Comparison of ENCODE assay signal across 14 cellular contexts in the genomic region with DNA sequence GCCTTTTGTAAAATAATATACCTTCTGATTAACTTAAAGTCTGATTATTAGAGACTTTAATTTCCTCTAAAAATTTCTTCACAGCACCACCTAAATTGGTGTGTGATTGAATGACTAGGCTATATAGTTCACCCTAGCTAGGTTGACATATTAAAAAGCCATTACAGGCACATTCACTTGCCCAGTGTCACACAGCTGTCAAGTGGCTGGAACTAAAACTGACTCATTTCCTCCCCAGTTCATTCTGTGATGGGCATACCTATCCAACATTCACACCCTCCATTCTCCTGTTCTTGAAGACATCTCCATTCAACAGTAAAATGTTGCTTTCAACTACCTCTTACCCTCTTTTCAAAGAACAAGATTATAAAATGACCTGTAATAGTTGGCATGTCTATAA.
DNase-seq lines count a peak whose midpoint lies in the region; ATAC-seq and TF ChIP-seq lines count a peak whose summit lies in the region.
"Had no signal": no experiment of that assay in that cellular context is flagged by ENCODE, and none has a peak within 500 bp of the region (broad histone marks: within the 10 kb centered on the region; RNA-seq: fewer than 3 reads in every experiment).

No MANE protein-coding gene starts in this region.

- H3K4me1 Mint-ChIP-seq in activated T-cell treated with anti-CD3 and anti-CD28 coated beads, Interleukin-2, amount 50 U/mL, for 72 hours (ENCODE audit: low read depth) = peaks cover 24% of the 10 kb centered on the region

- peak; percentile 47 to 55 for ATAC-seq in activated T-cell treated with anti-CD3 and anti-CD28 coated beads, Interleukin-2, amount 50 U/mL, for 72 hours (replicated peaks in 1 of 2)
- ATAC-seq in GM21786 (IDR thresholded peaks at IDR 0.05; ENCODE audit: unreplicated experiment) (peak; percentile 68), HG03378 (IDR thresholded peaks at IDR 0.05; ENCODE audit: unreplicated experiment) (peak; percentile 76)
- peak; percentile 90 for ATAC-seq in stimulated activated naive CD8-positive, alpha-beta T cell treated with anti-CD3 and anti-CD28 coated beads, Interleukin-15, Interleukin-2, amounts not matched to agents 100 U/mL and 50 U/mL, for 24 hours
- ATAC-seq: K562 had no signal

- POLR2A ChIA-PET in GM10248 (lab: Yijun Ruan, JAX) = no interaction called here

- no peaks in the 10 kb centered on the region for H3K27me3 Mint-ChIP-seq in activated T-cell treated with anti-CD3 and anti-CD28 coated beads, Interleukin-2, amount 50 U/mL, for 72 hours (ENCODE audit: low read depth)

- no peak for DNase-seq in activated T-cell treated with anti-CD3 and anti-CD28 coated beads, Interleukin-2, amount 50 U/mL, for 72 hours
- DNase-seq in activated T-cell treated with anti-CD3 and anti-CD28 coated beads for 4 hours (no peak), GM10248 (ENCODE audit: extremely low spot score) (no peak), globus pallidus (ENCODE audit: low spot score) (no peak), GM19240 (ENCODE audit: insufficient read length, low spot score) (no peak)
- DNase-seq in stimulated activated naive CD8-positive, alpha-beta T cell treated with anti-CD3 and anti-CD28 coated beads, Interleukin-15, Interleukin-2, amounts not matched to agents 100 U/mL and 50 U/mL, for 24 hours = no peak
- DNase-seq: dorsolateral prefrontal cortex; NCI-H345; SIG-M5; stimulated activated CD4-positive, alpha-beta T cell treated with anti-CD3 and anti-CD28 coated beads, Interleukin-4, amount 100 ng/mL, for 24 hours; testis had no signal

- TF ChIP-seq CTCF in GM10248 (IDR thresholded peaks at IDR 0.05; ENCODE audit: control extremely low read depth, extremely low read depth, low read depth, missing control alignments) = no peak

- no peak overlapping the region for H3K4me3 Mint-ChIP-seq in activated T-cell treated with anti-CD3 and anti-CD28 coated beads, Interleukin-2, amount 50 U/mL, for 72 hours

- CTCF ChIA-PET in GM10248 (lab: Yijun Ruan, JAX) = interaction anchor here (2.0 kb wide), 1 partner anchor 9 kb away, joined by 6 read pairs; no protein-coding TSS in a partner anchor

- H3K27ac Mint-ChIP-seq in activated T-cell treated with anti-CD3 and anti-CD28 coated beads, Interleukin-2, amount 50 U/mL, for 72 hours = no peak overlapping the region

- H3K9me3 Mint-ChIP-seq in activated T-cell treated with anti-CD3 and anti-CD28 coated beads, Interleukin-2, amount 50 U/mL, for 72 hours = no peaks in the 10 kb centered on the region

- H3K36me3 Mint-ChIP-seq in activated T-cell treated with anti-CD3 and anti-CD28 coated beads, Interleukin-2, amount 50 U/mL, for 72 hours (ENCODE audit: insufficient read depth in 2 of 2) = no peaks in the 10 kb centered on the region
